In the genomic region with DNA sequence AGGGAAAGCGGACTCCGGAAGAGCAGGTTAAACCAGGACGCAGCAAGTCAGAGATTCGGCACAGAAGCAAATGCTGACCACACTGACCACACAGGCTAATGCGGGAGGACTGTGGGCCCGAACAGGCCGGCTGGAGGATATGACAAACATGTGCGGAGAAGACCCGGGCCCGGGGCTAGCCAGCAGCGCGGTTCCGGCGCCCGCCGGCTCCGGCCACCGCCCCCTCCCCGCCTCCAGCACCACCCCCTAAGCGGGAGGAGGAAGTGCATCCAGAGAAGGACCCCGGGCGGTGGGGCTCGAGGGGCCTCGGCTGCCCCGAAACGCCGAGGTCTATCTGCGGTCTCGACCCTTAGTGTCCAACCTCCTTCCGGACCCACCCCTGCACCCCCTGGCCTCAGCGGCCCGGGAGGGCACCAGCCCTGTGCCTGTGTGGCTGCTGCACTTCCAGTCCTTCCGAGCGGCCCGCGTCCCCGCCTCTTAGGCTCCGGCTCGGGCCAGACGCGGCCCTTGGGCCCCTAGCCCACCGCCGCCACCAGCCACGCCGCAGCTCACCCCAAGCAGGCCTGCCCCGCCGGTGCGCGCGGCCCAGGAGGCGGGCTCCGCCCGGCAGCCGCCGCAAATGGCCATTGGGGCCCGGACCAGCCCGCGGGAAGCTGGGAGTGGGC, we compare ENCODE assay signal across 1 cellular context.
A peak's percentile ranks its signal among the peaks of the same experiment; 100 is the strongest.
TF ChIP-seq lines count a peak whose summit lies in the region.

No MANE protein-coding gene starts in this region.

TF ChIP-seq in IMR-90, 13 proteins besides CTCF, POLR2A, EP300 and RAD21:
- TF ChIP-seq, protein P1, sequence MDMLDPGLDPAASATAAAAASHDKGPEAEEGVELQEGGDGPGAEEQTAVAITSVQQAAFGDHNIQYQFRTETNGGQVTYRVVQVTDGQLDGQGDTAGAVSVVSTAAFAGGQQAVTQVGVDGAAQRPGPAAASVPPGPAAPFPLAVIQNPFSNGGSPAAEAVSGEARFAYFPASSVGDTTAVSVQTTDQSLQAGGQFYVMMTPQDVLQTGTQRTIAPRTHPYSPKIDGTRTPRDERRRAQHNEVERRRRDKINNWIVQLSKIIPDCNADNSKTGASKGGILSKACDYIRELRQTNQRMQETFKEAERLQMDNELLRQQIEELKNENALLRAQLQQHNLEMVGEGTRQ (IDR thresholded peaks at IDR 0.05; ENCODE audit: low read depth, low read length): no peak
- peak; percentile 23; the same call in 1 of the 2 replicates for TF ChIP-seq MAZ (IDR thresholded peaks at IDR 0.05; ENCODE audit: borderline replicate concordance, low read depth, low read length)
TF ChIP-seq in IMR-90: peak in this region for 1.
